12 cellular contexts compared by ENCODE assay signal in genomic region chr5:169020102-169020501, GRCh38.
A peak's percentile ranks its signal among the peaks of the same experiment; 100 is the strongest.
DNase-seq lines count a peak whose midpoint lies in the region; ATAC-seq, FAIRE-seq and TF ChIP-seq lines count a peak whose summit lies in the region.
"Had no signal": no experiment of that assay in that cellular context is flagged by ENCODE, and none has a peak within 500 bp of the region (broad histone marks: within the 10 kb centered on the region; RNA-seq: fewer than 3 reads in every experiment).

No MANE protein-coding gene starts in this region.

- no peak overlapping the region for H3K56ac ChIP-seq in H1 (replicated peaks; ENCODE audit: insufficient read length, low read depth, low read length)

- no peaks in the 10 kb centered on the region for H3K79me1 ChIP-seq in H1 (ENCODE audit: low read depth, low read length)

- H3K9me3 ChIP-seq in H1 (ENCODE audit: insufficient read depth in 2 of 2, low read depth in 1 of 2, low read length in 1 of 2): no peaks in the 10 kb centered on the region; a peak in 1 of 4 replicates
- H3K9me3 ChIP-seq: ascending aorta, right atrium auricular region had no signal

- H2BK12ac ChIP-seq in H1 (ENCODE audit: low read depth, low read length): no peak overlapping the region

- no peak for TF ChIP-seq RAD21 in H1 (IDR thresholded peaks at IDR 0.05 in 1 of 2, conservative IDR thresholded peaks at IDR 0.05 in 1 of 2; ENCODE audit: low read depth in 2 of 2, low read length in 2 of 2)

- H3K4me2 ChIP-seq in H1 (ENCODE audit: insufficient read depth in 1 of 2, low read depth in 2 of 2, low read length in 2 of 2): 0 out of 4 replicates have a peak overlapping the region, but pooled peaks of 1 of the 2 experiments have one; percentile 12

- H3K9ac ChIP-seq in H1 (replicated peaks in 1 of 4; ENCODE audit: extremely low read depth in 1 of 4, low read depth in 3 of 4, low read length in 3 of 4): no peak overlapping the region

- no peak for TF ChIP-seq CTCF in H1 (IDR thresholded peaks at IDR 0.05; ENCODE audit: control extremely low read depth in 1 of 3, insufficient read depth in 1 of 3, low read depth in 1 of 3, low read length in 3 of 3)

- H4K91ac ChIP-seq in H1 (replicated peaks; ENCODE audit: insufficient read length, low read length): no peak overlapping the region

- no peak overlapping the region for H2BK20ac ChIP-seq in H1 (ENCODE audit: low read length)

- H4K5ac ChIP-seq in H1 (ENCODE audit: insufficient read length, low read depth, low read length): no peak overlapping the region

- H3K23ac ChIP-seq in H1 (ENCODE audit: insufficient read length): no peak overlapping the region

- no peaks in the 10 kb centered on the region for H3K23me2 ChIP-seq in H1 (ENCODE audit: low read depth, low read length)

- no peak overlapping the region for H2AK5ac ChIP-seq in H1 (ENCODE audit: low read depth, low read length)

- H2BK5ac ChIP-seq in H1 (ENCODE audit: low read depth, low read length): no peak overlapping the region

- DNase-seq in Daoy (ENCODE audit: low read depth) (peak; percentile 41), NCI-H526 treated with DMSO at 0.1 percent for 48 hours (lab: John Stamatoyannopoulos, UW) (peak; percentile 13), H1 (ENCODE audit: low read depth in 1 of 2, low spot score in 2 of 2) (no peak), mucosa of gallbladder (ENCODE audit: low spot score) (peak; percentile 26), dermis blood vessel endothelial cell (no peak)
- DNase-seq: CD4-positive, CD25-positive, alpha-beta regulatory T cell; NCI-H748 treated with DMSO at 0.1 percent for 48 hours had no signal

- H4K20me1 ChIP-seq in H1 (replicated peaks in 1 of 2; ENCODE audit: control insufficient read depth in 1 of 2, insufficient read depth in 2 of 2, low read length in 2 of 2): no peaks in the 10 kb centered on the region

- H2BK120ac ChIP-seq in H1 (replicated peaks; ENCODE audit: low read depth, low read length): no peak overlapping the region

- CTCF ChIA-PET in H1 (lab: Charles Lee; ENCODE audit: partially characterized antibody): interaction anchor here (1.0 kb wide), 1 partner anchor 87 kb away, joined by 3 read pairs; no protein-coding TSS in a partner anchor

- H3K18ac ChIP-seq in H1 (ENCODE audit: extremely low read depth, low read length): no peak overlapping the region

- no peaks in the 10 kb centered on the region; a peak in 1 of 7 replicates for H3K27me3 ChIP-seq in H1 (replicated peaks in 1 of 4; ENCODE audit: control insufficient read depth in 3 of 4, extremely low read depth in 1 of 4, insufficient read depth in 3 of 4, low read length in 3 of 4)
- H3K27me3 ChIP-seq: ascending aorta, right atrium auricular region had no signal

- peak overlapping the region in 1 of 4 experiments; percentile 7; a peak in 1 of 8 replicates for H3K4me3 ChIP-seq in H1 (ENCODE audit: extremely low read depth in 1 of 4, insufficient read depth in 2 of 4, low read depth in 3 of 4, low read length in 4 of 4)
- H3K4me3 ChIP-seq: ascending aorta, right atrium auricular region had no signal

- POLR2A ChIA-PET in H1 (lab: Charles Lee; ENCODE audit: partially characterized antibody): no interaction called here

- H3K14ac ChIP-seq in H1 (ENCODE audit: insufficient read length): no peak overlapping the region

- no peak for TF ChIP-seq EP300 in H1 (IDR thresholded peaks at IDR 0.05; ENCODE audit: borderline replicate concordance in 1 of 2, low read depth in 2 of 2, low read length in 2 of 2)

- H4K8ac ChIP-seq in H1 (ENCODE audit: extremely low read depth, insufficient read depth, low read length): no peak overlapping the region

- peaks cover 0 to 3% (median 0%) of the 10 kb centered on the region in 4 experiments; a peak in 3 of 7 replicates for H3K4me1 ChIP-seq in H1 (replicated peaks in 1 of 4; ENCODE audit: control insufficient read depth in 3 of 4, insufficient read depth in 4 of 4, low read length in 3 of 4)

- ATAC-seq in HG03469 (IDR thresholded peaks at IDR 0.05; ENCODE audit: unreplicated experiment) (no peak), HG03196 (IDR thresholded peaks at IDR 0.05; ENCODE audit: unreplicated experiment) (no peak), GM18517 (IDR thresholded peaks at IDR 0.05; ENCODE audit: unreplicated experiment) (no peak)

- FAIRE-seq in H1 (lab: Jason Lieb, UNC): peak; percentile 95

- H2BK15ac ChIP-seq in H1 (ENCODE audit: low read length): no peak overlapping the region

- 67% methylated on average over 2 of the region's 2 CpGs; no CpG with 5 or more reads in 1 of the 2 experiments for WGBS in H1 (ENCODE audit: extremely low coverage in 1 of 2, insufficient coverage in 1 of 2, insufficient read length in 1 of 2, insufficient replicate concordance in 2 of 2, low coverage in 1 of 2, low lambda C conversion rate in 2 of 2, missing lambda C conversion rate in 1 of 2), 2 experiments

- H3K4ac ChIP-seq in H1 (replicated peaks; ENCODE audit: insufficient read length, low read depth, low read length): no peak overlapping the region

- no peaks in the 10 kb centered on the region for H3K79me2 ChIP-seq in H1 (ENCODE audit: control insufficient read depth in 1 of 2, insufficient read depth in 2 of 2, low read length in 2 of 2)

- peak overlapping the region; percentile 98 for H2AFZ ChIP-seq in H1 (ENCODE audit: low read length)

- no peaks in the 10 kb centered on the region for H3K36me3 ChIP-seq in H1 (ENCODE audit: control insufficient read depth in 2 of 4, insufficient read depth in 4 of 4, low read length in 3 of 4)
- H3K36me3 ChIP-seq: ascending aorta, right atrium auricular region had no signal

- no peak overlapping the region for H3K27ac ChIP-seq in H1 (ENCODE audit: low read depth, low read length)
- H3K27ac ChIP-seq: ascending aorta, right atrium auricular region had no signal

- no peak for TF ChIP-seq POLR2A in H1 (IDR thresholded peaks at IDR 0.05; ENCODE audit: control extremely low read depth in 1 of 2, low read depth in 2 of 2, low read length in 2 of 2)

TF ChIP-seq in H1, 55 proteins besides CTCF, POLR2A, EP300 and RAD21:
- TF ChIP-seq EZH2 (IDR thresholded peaks at IDR 0.05; ENCODE audit: low read depth, low read length, severe bottlenecking) (no peak), KDM4A (IDR thresholded peaks at IDR 0.05; ENCODE audit: low read depth, low read length, severe bottlenecking) (no peak), BCL11A (IDR thresholded peaks at IDR 0.05; ENCODE audit: low read depth in 2 of 2, low read length in 2 of 2) (no peak), ZNF274 (IDR thresholded peaks at IDR 0.05; ENCODE audit: borderline replicate concordance, extremely low read depth, low read length) (no peak), CEBPB (IDR thresholded peaks at IDR 0.05; ENCODE audit: low read depth, low read length) (no peak), CHD2 (IDR thresholded peaks at IDR 0.05; ENCODE audit: low read length) (no peak), JUND (IDR thresholded peaks at IDR 0.05; ENCODE audit: low read length) (no peak), YY1 (IDR thresholded peaks at IDR 0.05; ENCODE audit: low read depth, low read length) (0 out of 2 replicates have a peak, but pooled peaks have one; percentile 20), ATF3 (IDR thresholded peaks at IDR 0.05; ENCODE audit: insufficient read depth, low read depth, low read length) (peak; percentile 60), CREB1 (IDR thresholded peaks at IDR 0.05) (no peak), USF2 (IDR thresholded peaks at IDR 0.05; ENCODE audit: low read length) (peak; percentile 87), TAF1 (IDR thresholded peaks at IDR 0.05; ENCODE audit: low read depth, low read length) (peak; percentile 51; the same call in 1 of the 2 replicates), ASH2L (IDR thresholded peaks at IDR 0.05; ENCODE audit: low read length) (no peak), TAF7 (optimal IDR thresholded peaks at IDR 0.05; ENCODE audit: borderline replicate concordance, low read depth, low read length) (no peak), CHD1 (IDR thresholded peaks at IDR 0.05; ENCODE audit: low read depth, low read length) (no peak), SUZ12 (IDR thresholded peaks at IDR 0.05; ENCODE audit: low read length) (no peak), CBX5 (IDR thresholded peaks at IDR 0.05; ENCODE audit: low read depth, low read length) (no peak), HDAC6 (IDR thresholded peaks at IDR 0.05; ENCODE audit: low read depth, low read length) (no peak), TBP (IDR thresholded peaks at IDR 0.05; ENCODE audit: low read depth, low read length) (no peak), SRF (IDR thresholded peaks at IDR 0.05; ENCODE audit: low read depth, low read length) (no peak), GTF2F1 (IDR thresholded peaks at IDR 0.05; ENCODE audit: borderline replicate concordance, low read depth, low read length) (no peak), RFX5 (IDR thresholded peaks at IDR 0.05; ENCODE audit: borderline replicate concordance, low read depth, low read length) (no peak), JUN (IDR thresholded peaks at IDR 0.05; ENCODE audit: low read depth, low read length) (no peak), SIX5 (IDR thresholded peaks at IDR 0.05; ENCODE audit: low read depth, low read length) (peak; percentile 78)
- TF ChIP-seq, protein P1, sequence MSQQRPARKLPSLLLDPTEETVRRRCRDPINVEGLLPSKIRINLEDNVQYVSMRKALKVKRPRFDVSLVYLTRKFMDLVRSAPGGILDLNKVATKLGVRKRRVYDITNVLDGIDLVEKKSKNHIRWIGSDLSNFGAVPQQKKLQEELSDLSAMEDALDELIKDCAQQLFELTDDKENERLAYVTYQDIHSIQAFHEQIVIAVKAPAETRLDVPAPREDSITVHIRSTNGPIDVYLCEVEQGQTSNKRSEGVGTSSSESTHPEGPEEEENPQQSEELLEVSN (IDR thresholded peaks at IDR 0.05): no peak
TF ChIP-seq in H1: peak in this region for 5.

Comparison
In these comparisons a context has a peak if more than half of its experiments do, and no peak if none do; other contexts are left out.
1. DNase-seq: peak in Daoy (single experiment), NCI-H526 treated with DMSO at 0.1 percent for 48 hours (single experiment) and mucosa of gallbladder (single experiment); none in H1 (0 of 2) and dermis blood vessel endothelial cell (single experiment).